9 cellular contexts compared by ENCODE assay signal in genomic region chr10:44316187-44316921, GRCh38.
DNase-seq lines count a peak whose midpoint lies in the region; ATAC-seq and TF ChIP-seq lines count a peak whose summit lies in the region.
"Had no signal": no experiment of that assay in that cellular context is flagged by ENCODE, and none has a peak within 500 bp of the region (broad histone marks: within the 10 kb centered on the region; RNA-seq: fewer than 3 reads in every experiment).

No MANE protein-coding gene starts in this region.

- H3K23ac ChIP-seq in IMR-90 (ENCODE audit: low read depth, low read length): no peak overlapping the region

- no peak overlapping the region for H2AFZ ChIP-seq in IMR-90 (replicated peaks; ENCODE audit: low read length, poor library complexity)

- H2AK9ac ChIP-seq in IMR-90 (replicated peaks; ENCODE audit: low read depth, low read length, poor library complexity): no peak overlapping the region

- no peak overlapping the region for H3K4me3 Mint-ChIP-seq in T-helper 2 cell treated with Interferon-gamma antibody and Interleukin-4, amounts not matched to agents 5 μg/mL and 100 μg/mL, for 36 hours

- POLR2A ChIA-PET in IMR-90 (lab: Charles Lee; ENCODE audit: unreplicated experiment): no interaction called here

- H3K27me3 ChIP-seq in IMR-90 (ENCODE audit: control insufficient read depth, insufficient read depth, low read length) (peaks cover 8% of the 10 kb centered on the region), foreskin keratinocyte (no peaks in the 10 kb centered on the region), colonic mucosa (no peaks in the 10 kb centered on the region)

- H2BK120ac ChIP-seq in IMR-90 (ENCODE audit: low read depth, low read length): no peak overlapping the region

- H3K4me1 Mint-ChIP-seq in T-helper 2 cell treated with Interferon-gamma antibody and Interleukin-4, amounts not matched to agents 5 μg/mL and 100 μg/mL, for 36 hours (ENCODE audit: low read depth): peaks cover 2% of the 10 kb centered on the region

- H3K36me3 ChIP-seq in IMR-90 (ENCODE audit: control insufficient read depth, insufficient read depth, low read length): no peaks in the 10 kb centered on the region
- no peaks in the 10 kb centered on the region for H3K36me3 ChIP-seq in colonic mucosa

- intact Hi-C loops in IMR-90 (cut with micrococcal nuclease) (no loop called here), colonic mucosa (cut with DNase I) (no loop called here)

- no peak overlapping the region for H3K27ac ChIP-seq in IMR-90 (ENCODE audit: insufficient read depth, low read length)
- no peak overlapping the region for H3K27ac ChIP-seq in foreskin keratinocyte
- no peak overlapping the region for H3K27ac ChIP-seq in colonic mucosa

- no peaks in the 10 kb centered on the region for H3K79me1 ChIP-seq in IMR-90 (ENCODE audit: low read depth in 1 of 2, low read length in 2 of 2)

- H3K4me3 ChIP-seq in IMR-90 (ENCODE audit: insufficient read depth, low read depth, low read length): no peak overlapping the region
- no peak overlapping the region for H3K4me3 ChIP-seq in colonic mucosa

- peak; percentile 6 for DNase-seq in stimulated activated CD4-positive, alpha-beta T cell treated with anti-CD3 and anti-CD28 coated beads, Interleukin-12 subunit alpha, Interleukin-12 subunit beta, amount 100 ng/mL, for 4 hours
- DNase-seq in stimulated activated CD4-positive, alpha-beta T cell treated with anti-CD3 and anti-CD28 coated beads, Interleukin-4, amount 100 ng/mL, for 1 hour: no peak
- DNase-seq in IMR-90: no peak
- DNase-seq in foreskin keratinocyte: no peak
- DNase-seq in glomerular visceral epithelial cell (ENCODE audit: extremely low spot score): no peak
- DNase-seq in colonic mucosa: no peak
- DNase-seq in T-helper 2 cell treated with Interferon-gamma antibody and Interleukin-4, amounts not matched to agents 5 μg/mL and 100 μg/mL, for 36 hours (ENCODE audit: low spot score): no peak
- DNase-seq: activated effector memory CD4-positive, alpha-beta T cell treated with Interleukin-2 at 50 U/mL for 16 hours had no signal

- peaks cover 2% of the 10 kb centered on the region for H3K27me3 Mint-ChIP-seq in T-helper 2 cell treated with Interferon-gamma antibody and Interleukin-4, amounts not matched to agents 5 μg/mL and 100 μg/mL, for 36 hours (ENCODE audit: low read depth)

- H4K8ac ChIP-seq in IMR-90 (ENCODE audit: low read depth in 2 of 2, low read length in 2 of 2): no peak overlapping the region

- H3K56ac ChIP-seq in IMR-90 (ENCODE audit: extremely low read depth, insufficient read depth, low read length): no peak overlapping the region

- no peak overlapping the region for H4K91ac ChIP-seq in IMR-90 (ENCODE audit: insufficient read depth, low read depth, low read length)

- TF ChIP-seq CTCF in IMR-90 (conservative IDR thresholded peaks at IDR 0.05; ENCODE audit: low read depth, low read length): no peak
- TF ChIP-seq CTCF in foreskin keratinocyte (conservative IDR thresholded peaks at IDR 0.05): no peak
- TF ChIP-seq CTCF in colonic mucosa (IDR thresholded peaks at IDR 0.05): no peak

- no peak overlapping the region for H2AK5ac ChIP-seq in IMR-90 (ENCODE audit: low read depth, low read length)

- peak; percentile 24; the same call in 1 of the 2 replicates for ATAC-seq in IMR-90 (ENCODE audit: low read depth)
- peak; percentile 72 for ATAC-seq in foreskin keratinocyte
- ATAC-seq in HG03097 (IDR thresholded peaks at IDR 0.05; ENCODE audit: low FRiP score, unreplicated experiment): no peak

- no peak for TF ChIP-seq POLR2A in IMR-90 (IDR thresholded peaks at IDR 0.05; ENCODE audit: low read depth, low read length)

- no peak overlapping the region for H2BK5ac ChIP-seq in IMR-90 (ENCODE audit: low read depth, low read length, poor library complexity, severe bottlenecking)

- H2BK20ac ChIP-seq in IMR-90 (ENCODE audit: low read depth, low read length): no peak overlapping the region

- no peak overlapping the region for H3K4ac ChIP-seq in IMR-90 (ENCODE audit: low read depth, low read length)

- CTCF ChIA-PET in IMR-90 (lab: Yijun Ruan, JAX): no interaction called here

- no peak overlapping the region for H3K9ac ChIP-seq in IMR-90 (ENCODE audit: low read depth, low read length)
- no peak overlapping the region for H3K9ac ChIP-seq in colonic mucosa (ENCODE audit: low read depth in 2 of 2, low read length in 2 of 2)

- in situ Hi-C loops in IMR-90 (cut with MboI; ENCODE audit: low sequenced_read_pairs): no loop called here

- TF ChIP-seq RAD21 in IMR-90 (IDR thresholded peaks at IDR 0.05; ENCODE audit: low read length): no peak

- no peaks in the 10 kb centered on the region for H4K20me1 ChIP-seq in IMR-90 (ENCODE audit: insufficient read depth, low read length)

- no peak overlapping the region for H4K5ac ChIP-seq in IMR-90 (ENCODE audit: low read depth, low read length)

- BruUV-seq in IMR-90 (replicated peaks; lab: Mats Ljungman, UMichigan): no TSS peak

- H3K27ac Mint-ChIP-seq in T-helper 2 cell treated with Interferon-gamma antibody and Interleukin-4, amounts not matched to agents 5 μg/mL and 100 μg/mL, for 36 hours: no peak overlapping the region

- no peak overlapping the region for H3K4me2 ChIP-seq in IMR-90 (ENCODE audit: low read depth, low read length)

- 0 out of 2 replicates have a peak, but pooled peaks cover 3% of the 10 kb centered on the region for H3K9me1 ChIP-seq in IMR-90 (ENCODE audit: insufficient read depth, low read length)

- WGBS in IMR-90 (ENCODE audit: extremely low coverage in 2 of 2, insufficient read length in 1 of 2), 2 experiments: 95% methylated on average over 3 of the region's 8 CpGs; no CpG with 5 or more reads in 1 of the 2 experiments

- H3K9me3 ChIP-seq in IMR-90 (ENCODE audit: control insufficient read depth, insufficient read depth, low read length) (no peaks in the 10 kb centered on the region), colonic mucosa (no peaks in the 10 kb centered on the region)

- H3K4me1 ChIP-seq in IMR-90 (ENCODE audit: control insufficient read depth, insufficient read depth, low read length) (no peaks in the 10 kb centered on the region; the same call in 1 of the 2 replicates), foreskin keratinocyte (no peaks in the 10 kb centered on the region), colonic mucosa (no peaks in the 10 kb centered on the region)

- H3K18ac ChIP-seq in IMR-90 (ENCODE audit: low read depth, low read length): no peak overlapping the region

- H3K9me3 Mint-ChIP-seq in T-helper 2 cell treated with Interferon-gamma antibody and Interleukin-4, amounts not matched to agents 5 μg/mL and 100 μg/mL, for 36 hours: no peaks in the 10 kb centered on the region

- H3K36me3 Mint-ChIP-seq in T-helper 2 cell treated with Interferon-gamma antibody and Interleukin-4, amounts not matched to agents 5 μg/mL and 100 μg/mL, for 36 hours (ENCODE audit: low read depth): no peaks in the 10 kb centered on the region

- H3K14ac ChIP-seq in IMR-90 (replicated peaks; ENCODE audit: low read depth, low read length): no peak overlapping the region

- H2BK15ac ChIP-seq in IMR-90 (ENCODE audit: low read depth, low read length): no peak overlapping the region

- dilution Hi-C loops in IMR-90 (cut with HindIII; ENCODE audit: low sequenced_read_pairs, unreplicated experiment): no loop called here

TF ChIP-seq in IMR-90, 13 proteins besides CTCF, POLR2A, EP300 and RAD21:
- TF ChIP-seq BHLHE40 (IDR thresholded peaks at IDR 0.05; ENCODE audit: low read depth, low read length) (no peak), NFE2L2 (IDR thresholded peaks at IDR 0.05; ENCODE audit: low read depth, low read length) (no peak), MXI1 (IDR thresholded peaks at IDR 0.05; ENCODE audit: borderline replicate concordance, low read depth, low read length) (no peak), USF2 (IDR thresholded peaks at IDR 0.05; ENCODE audit: low read depth, low read length) (no peak)
